1 cellular context compared by ENCODE assay signal in the genomic region with DNA sequence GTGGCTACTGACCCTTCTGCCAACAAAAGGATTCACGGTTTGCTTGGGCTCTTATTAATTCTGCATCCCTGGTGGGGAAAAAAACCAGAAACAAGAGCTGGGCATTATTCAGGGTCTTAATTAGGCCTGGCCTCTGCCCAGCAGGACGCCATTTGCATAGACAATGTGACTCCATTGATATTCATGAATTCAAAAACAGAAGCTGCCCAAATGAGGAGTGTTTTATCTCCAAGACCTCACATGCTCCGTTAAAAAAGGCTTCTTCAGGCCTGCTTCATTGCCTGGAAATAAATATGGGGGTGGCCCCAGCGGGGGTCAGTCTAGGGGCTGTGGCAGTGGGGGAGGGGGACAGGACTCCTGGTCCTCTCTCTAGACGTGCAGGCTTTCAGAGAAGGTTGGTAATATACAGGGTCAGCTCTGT.
TF ChIP-seq lines count a peak whose summit lies in the region.

No MANE protein-coding gene starts in this region.

TF ChIP-seq in H1, 55 proteins besides CTCF, POLR2A, EP300 and RAD21:
- TF ChIP-seq, protein P1, sequence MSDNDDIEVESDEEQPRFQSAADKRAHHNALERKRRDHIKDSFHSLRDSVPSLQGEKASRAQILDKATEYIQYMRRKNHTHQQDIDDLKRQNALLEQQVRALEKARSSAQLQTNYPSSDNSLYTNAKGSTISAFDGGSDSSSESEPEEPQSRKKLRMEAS (IDR thresholded peaks at IDR 0.05), result peak; percentile 19; the same call in 1 of the 2 replicates
- TF ChIP-seq ZNF274 (IDR thresholded peaks at IDR 0.05; ENCODE audit: borderline replicate concordance, extremely low read depth, low read length) (no peak), CBX8 (IDR thresholded peaks at IDR 0.05; ENCODE audit: borderline replicate concordance, low read depth, low read length) (no peak), SIX5 (IDR thresholded peaks at IDR 0.05; ENCODE audit: low read depth, low read length) (no peak), KDM1A (IDR thresholded peaks at IDR 0.05; ENCODE audit: borderline replicate concordance, low read length) (no peak), CBX5 (IDR thresholded peaks at IDR 0.05; ENCODE audit: low read depth, low read length) (no peak), BCL11A (IDR thresholded peaks at IDR 0.05; ENCODE audit: low read depth in 2 of 2, low read length in 2 of 2) (no peak), CREB1 (IDR thresholded peaks at IDR 0.05) (no peak), SRF (IDR thresholded peaks at IDR 0.05; ENCODE audit: low read depth, low read length) (peak; percentile 63; the same call in 1 of the 2 replicates), RXRA (IDR thresholded peaks at IDR 0.05; ENCODE audit: insufficient read depth, low read depth, low read length) (no peak), PHF8 (conservative IDR thresholded peaks at IDR 0.05; ENCODE audit: low read depth, low read length) (no peak), YY1 (IDR thresholded peaks at IDR 0.05; ENCODE audit: low read depth, low read length) (peak; percentile 59), MAFK (IDR thresholded peaks at IDR 0.05; ENCODE audit: low read depth, low read length) (no peak), EZH2 (IDR thresholded peaks at IDR 0.05; ENCODE audit: low read depth, low read length, severe bottlenecking) (no peak), NANOG (IDR thresholded peaks at IDR 0.05; ENCODE audit: insufficient read depth, low read depth, low read length, poor library complexity, severe bottlenecking) (peak; percentile 62), POLR2AphosphoS5 (IDR thresholded peaks at IDR 0.05; ENCODE audit: low read depth, low read length) (no peak), EGR1 (IDR thresholded peaks at IDR 0.05; ENCODE audit: borderline replicate concordance, low read depth, low read length) (peak; percentile 38; the same call in 1 of the 2 replicates), TAF7 (optimal IDR thresholded peaks at IDR 0.05; ENCODE audit: borderline replicate concordance, low read depth, low read length) (no peak), SP1 (IDR thresholded peaks at IDR 0.05; ENCODE audit: low read depth, low read length) (peak; percentile 76), SAP30 (IDR thresholded peaks at IDR 0.05; ENCODE audit: insufficient read depth, insufficient replicate concordance, low read length) (no peak), KDM5A (IDR thresholded peaks at IDR 0.05; ENCODE audit: low read length) (no peak), ASH2L (IDR thresholded peaks at IDR 0.05; ENCODE audit: low read length) (peak; percentile 72), RBBP5 (IDR thresholded peaks at IDR 0.05; ENCODE audit: borderline replicate concordance, low read depth, low read length) (no peak), CTBP2 (IDR thresholded peaks at IDR 0.05; ENCODE audit: borderline replicate concordance, insufficient read depth, insufficient read length, low read length) (peak; percentile 37), BRCA1 (IDR thresholded peaks at IDR 0.05; ENCODE audit: low read depth, low read length) (no peak), GABPA (IDR thresholded peaks at IDR 0.05; ENCODE audit: borderline replicate concordance, insufficient read depth, low read length) (no peak), HDAC2 (IDR thresholded peaks at IDR 0.05; ENCODE audit: borderline replicate concordance in 1 of 2, low read depth in 2 of 2, low read length in 2 of 2) (peak; percentile 78 to 97; a peak in 3 of 4 replicates), RNF2 (IDR thresholded peaks at IDR 0.05; ENCODE audit: borderline replicate concordance, low read depth, low read length, missing control alignments, poor library complexity, severe bottlenecking) (no peak), KDM4A (IDR thresholded peaks at IDR 0.05; ENCODE audit: low read depth, low read length, severe bottlenecking) (no peak), TBP (IDR thresholded peaks at IDR 0.05; ENCODE audit: low read depth, low read length) (no peak), CHD2 (IDR thresholded peaks at IDR 0.05; ENCODE audit: low read length) (peak; percentile 43; the same call in 1 of the 2 replicates), POU5F1 (IDR thresholded peaks at IDR 0.05; ENCODE audit: low read depth, low read length) (peak; percentile 94), JUN (IDR thresholded peaks at IDR 0.05; ENCODE audit: low read depth, low read length) (no peak), SP4 (IDR thresholded peaks at IDR 0.05; ENCODE audit: low read length) (no peak), JUND (IDR thresholded peaks at IDR 0.05; ENCODE audit: low read length) (0 out of 2 replicates have a peak, but pooled peaks have one; percentile 29), BACH1 (IDR thresholded peaks at IDR 0.05; ENCODE audit: low read length) (no peak), TEAD4 (IDR thresholded peaks at IDR 0.05; ENCODE audit: low read depth, low read length) (no peak), SP2 (IDR thresholded peaks at IDR 0.05; ENCODE audit: low read length) (no peak), RFX5 (IDR thresholded peaks at IDR 0.05; ENCODE audit: borderline replicate concordance, low read depth, low read length) (0 out of 2 replicates have a peak, but pooled peaks have one; percentile 9)
- TF ChIP-seq, protein P2, sequence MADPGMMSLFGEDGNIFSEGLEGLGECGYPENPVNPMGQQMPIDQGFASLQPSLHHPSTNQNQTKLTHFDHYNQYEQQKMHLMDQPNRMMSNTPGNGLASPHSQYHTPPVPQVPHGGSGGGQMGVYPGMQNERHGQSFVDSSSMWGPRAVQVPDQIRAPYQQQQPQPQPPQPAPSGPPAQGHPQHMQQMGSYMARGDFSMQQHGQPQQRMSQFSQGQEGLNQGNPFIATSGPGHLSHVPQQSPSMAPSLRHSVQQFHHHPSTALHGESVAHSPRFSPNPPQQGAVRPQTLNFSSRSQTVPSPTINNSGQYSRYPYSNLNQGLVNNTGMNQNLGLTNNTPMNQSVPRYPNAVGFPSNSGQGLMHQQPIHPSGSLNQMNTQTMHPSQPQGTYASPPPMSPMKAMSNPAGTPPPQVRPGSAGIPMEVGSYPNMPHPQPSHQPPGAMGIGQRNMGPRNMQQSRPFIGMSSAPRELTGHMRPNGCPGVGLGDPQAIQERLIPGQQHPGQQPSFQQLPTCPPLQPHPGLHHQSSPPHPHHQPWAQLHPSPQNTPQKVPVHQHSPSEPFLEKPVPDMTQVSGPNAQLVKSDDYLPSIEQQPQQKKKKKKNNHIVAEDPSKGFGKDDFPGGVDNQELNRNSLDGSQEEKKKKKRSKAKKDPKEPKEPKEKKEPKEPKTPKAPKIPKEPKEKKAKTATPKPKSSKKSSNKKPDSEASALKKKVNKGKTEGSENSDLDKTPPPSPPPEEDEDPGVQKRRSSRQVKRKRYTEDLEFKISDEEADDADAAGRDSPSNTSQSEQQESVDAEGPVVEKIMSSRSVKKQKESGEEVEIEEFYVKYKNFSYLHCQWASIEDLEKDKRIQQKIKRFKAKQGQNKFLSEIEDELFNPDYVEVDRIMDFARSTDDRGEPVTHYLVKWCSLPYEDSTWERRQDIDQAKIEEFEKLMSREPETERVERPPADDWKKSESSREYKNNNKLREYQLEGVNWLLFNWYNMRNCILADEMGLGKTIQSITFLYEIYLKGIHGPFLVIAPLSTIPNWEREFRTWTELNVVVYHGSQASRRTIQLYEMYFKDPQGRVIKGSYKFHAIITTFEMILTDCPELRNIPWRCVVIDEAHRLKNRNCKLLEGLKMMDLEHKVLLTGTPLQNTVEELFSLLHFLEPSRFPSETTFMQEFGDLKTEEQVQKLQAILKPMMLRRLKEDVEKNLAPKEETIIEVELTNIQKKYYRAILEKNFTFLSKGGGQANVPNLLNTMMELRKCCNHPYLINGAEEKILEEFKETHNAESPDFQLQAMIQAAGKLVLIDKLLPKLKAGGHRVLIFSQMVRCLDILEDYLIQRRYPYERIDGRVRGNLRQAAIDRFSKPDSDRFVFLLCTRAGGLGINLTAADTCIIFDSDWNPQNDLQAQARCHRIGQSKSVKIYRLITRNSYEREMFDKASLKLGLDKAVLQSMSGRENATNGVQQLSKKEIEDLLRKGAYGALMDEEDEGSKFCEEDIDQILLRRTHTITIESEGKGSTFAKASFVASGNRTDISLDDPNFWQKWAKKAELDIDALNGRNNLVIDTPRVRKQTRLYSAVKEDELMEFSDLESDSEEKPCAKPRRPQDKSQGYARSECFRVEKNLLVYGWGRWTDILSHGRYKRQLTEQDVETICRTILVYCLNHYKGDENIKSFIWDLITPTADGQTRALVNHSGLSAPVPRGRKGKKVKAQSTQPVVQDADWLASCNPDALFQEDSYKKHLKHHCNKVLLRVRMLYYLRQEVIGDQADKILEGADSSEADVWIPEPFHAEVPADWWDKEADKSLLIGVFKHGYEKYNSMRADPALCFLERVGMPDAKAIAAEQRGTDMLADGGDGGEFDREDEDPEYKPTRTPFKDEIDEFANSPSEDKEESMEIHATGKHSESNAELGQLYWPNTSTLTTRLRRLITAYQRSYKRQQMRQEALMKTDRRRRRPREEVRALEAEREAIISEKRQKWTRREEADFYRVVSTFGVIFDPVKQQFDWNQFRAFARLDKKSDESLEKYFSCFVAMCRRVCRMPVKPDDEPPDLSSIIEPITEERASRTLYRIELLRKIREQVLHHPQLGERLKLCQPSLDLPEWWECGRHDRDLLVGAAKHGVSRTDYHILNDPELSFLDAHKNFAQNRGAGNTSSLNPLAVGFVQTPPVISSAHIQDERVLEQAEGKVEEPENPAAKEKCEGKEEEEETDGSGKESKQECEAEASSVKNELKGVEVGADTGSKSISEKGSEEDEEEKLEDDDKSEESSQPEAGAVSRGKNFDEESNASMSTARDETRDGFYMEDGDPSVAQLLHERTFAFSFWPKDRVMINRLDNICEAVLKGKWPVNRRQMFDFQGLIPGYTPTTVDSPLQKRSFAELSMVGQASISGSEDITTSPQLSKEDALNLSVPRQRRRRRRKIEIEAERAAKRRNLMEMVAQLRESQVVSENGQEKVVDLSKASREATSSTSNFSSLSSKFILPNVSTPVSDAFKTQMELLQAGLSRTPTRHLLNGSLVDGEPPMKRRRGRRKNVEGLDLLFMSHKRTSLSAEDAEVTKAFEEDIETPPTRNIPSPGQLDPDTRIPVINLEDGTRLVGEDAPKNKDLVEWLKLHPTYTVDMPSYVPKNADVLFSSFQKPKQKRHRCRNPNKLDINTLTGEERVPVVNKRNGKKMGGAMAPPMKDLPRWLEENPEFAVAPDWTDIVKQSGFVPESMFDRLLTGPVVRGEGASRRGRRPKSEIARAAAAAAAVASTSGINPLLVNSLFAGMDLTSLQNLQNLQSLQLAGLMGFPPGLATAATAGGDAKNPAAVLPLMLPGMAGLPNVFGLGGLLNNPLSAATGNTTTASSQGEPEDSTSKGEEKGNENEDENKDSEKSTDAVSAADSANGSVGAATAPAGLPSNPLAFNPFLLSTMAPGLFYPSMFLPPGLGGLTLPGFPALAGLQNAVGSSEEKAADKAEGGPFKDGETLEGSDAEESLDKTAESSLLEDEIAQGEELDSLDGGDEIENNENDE (IDR thresholded peaks at IDR 0.05; ENCODE audit: insufficient replicate concordance, low read length), result peak; percentile 81
- TF ChIP-seq, protein P3, sequence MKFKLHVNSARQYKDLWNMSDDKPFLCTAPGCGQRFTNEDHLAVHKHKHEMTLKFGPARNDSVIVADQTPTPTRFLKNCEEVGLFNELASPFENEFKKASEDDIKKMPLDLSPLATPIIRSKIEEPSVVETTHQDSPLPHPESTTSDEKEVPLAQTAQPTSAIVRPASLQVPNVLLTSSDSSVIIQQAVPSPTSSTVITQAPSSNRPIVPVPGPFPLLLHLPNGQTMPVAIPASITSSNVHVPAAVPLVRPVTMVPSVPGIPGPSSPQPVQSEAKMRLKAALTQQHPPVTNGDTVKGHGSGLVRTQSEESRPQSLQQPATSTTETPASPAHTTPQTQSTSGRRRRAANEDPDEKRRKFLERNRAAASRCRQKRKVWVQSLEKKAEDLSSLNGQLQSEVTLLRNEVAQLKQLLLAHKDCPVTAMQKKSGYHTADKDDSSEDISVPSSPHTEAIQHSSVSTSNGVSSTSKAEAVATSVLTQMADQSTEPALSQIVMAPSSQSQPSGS (IDR thresholded peaks at IDR 0.05; ENCODE audit: low read length), result no peak
- TF ChIP-seq, protein P4, sequence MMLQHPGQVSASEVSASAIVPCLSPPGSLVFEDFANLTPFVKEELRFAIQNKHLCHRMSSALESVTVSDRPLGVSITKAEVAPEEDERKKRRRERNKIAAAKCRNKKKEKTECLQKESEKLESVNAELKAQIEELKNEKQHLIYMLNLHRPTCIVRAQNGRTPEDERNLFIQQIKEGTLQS (IDR thresholded peaks at IDR 0.05; ENCODE audit: insufficient read depth, low read depth, low read length), result no peak
- TF ChIP-seq, protein P5, sequence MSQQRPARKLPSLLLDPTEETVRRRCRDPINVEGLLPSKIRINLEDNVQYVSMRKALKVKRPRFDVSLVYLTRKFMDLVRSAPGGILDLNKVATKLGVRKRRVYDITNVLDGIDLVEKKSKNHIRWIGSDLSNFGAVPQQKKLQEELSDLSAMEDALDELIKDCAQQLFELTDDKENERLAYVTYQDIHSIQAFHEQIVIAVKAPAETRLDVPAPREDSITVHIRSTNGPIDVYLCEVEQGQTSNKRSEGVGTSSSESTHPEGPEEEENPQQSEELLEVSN (IDR thresholded peaks at IDR 0.05), result no peak
TF ChIP-seq in H1: peak in this region for 14.
